In genomic region chr1:161216945-161217712, GRCh38 we compare ENCODE assay signal across 1 cellular context.
TF ChIP-seq lines count a peak whose summit lies in the region.

No MANE protein-coding gene starts in this region.

TF ChIP-seq in H1, 55 proteins besides CTCF, POLR2A, EP300 and RAD21:
- no peak for TF ChIP-seq CTBP2 (IDR thresholded peaks at IDR 0.05; ENCODE audit: borderline replicate concordance, insufficient read depth, insufficient read length, low read length)
